In the genomic region with DNA sequence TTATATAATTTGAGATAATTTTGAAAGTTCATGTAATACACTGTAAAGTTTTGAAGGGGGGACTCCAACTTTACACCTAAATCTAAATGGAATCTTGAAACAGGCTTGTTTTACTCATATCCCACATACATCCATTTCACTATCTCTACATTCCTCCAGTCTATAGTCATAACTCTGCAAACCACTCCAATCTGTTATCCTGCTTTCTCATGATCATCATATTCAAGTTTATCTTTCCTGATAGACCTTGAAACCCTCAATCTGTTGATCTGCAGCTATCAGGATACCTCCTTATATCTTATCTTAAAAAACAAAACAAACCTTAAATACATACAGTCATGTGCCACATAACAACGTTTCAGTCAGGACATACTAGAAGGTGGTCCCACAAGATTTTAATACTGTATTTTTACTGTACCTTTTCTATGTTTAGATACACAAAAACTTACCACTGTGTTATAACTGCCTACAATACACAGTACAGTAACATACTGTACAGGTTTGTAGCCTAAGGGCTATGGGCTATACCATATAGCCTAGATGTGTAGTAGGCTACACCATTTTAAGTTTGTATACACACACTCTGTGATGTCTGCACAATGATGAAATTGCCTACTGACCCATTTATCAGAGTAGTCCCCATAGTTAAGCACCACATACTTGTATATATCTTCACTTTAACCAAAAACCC, we compare ENCODE assay signal across 19 cellular contexts. TPM values are rescaled to one million over a fixed set of nuclear protein-coding genes. Genes with fewer than 3 reads are reported as not detected.
DNase-seq lines count a peak whose midpoint lies in the region; ATAC-seq and TF ChIP-seq lines count a peak whose summit lies in the region.
"Had no signal": no experiment of that assay in that cellular context is flagged by ENCODE, and none has a peak within 500 bp of the region (broad histone marks: within the 10 kb centered on the region; RNA-seq: fewer than 3 reads in every experiment).

No MANE protein-coding gene starts in this region.

- DNase-seq in HFFc6 (peak; percentile 45), fibroblast of peridontal ligament (ENCODE audit: extremely low read depth) (peak; percentile 42), osteocyte (ENCODE audit: extremely low spot score, unreplicated experiment) (no peak)
- DNase-seq in activated T-helper 2 cell treated with anti-CD3 and anti-CD28 coated beads, Interferon-gamma antibody, Interleukin-2, Interleukin-4, amounts not matched to agents 10 μg/mL and 5 μg/mL and 100 μg/mL, durations not matched to agents 14 hours and 24 hours and 36 hours (ENCODE audit: low spot score), result no peak
- no peak for DNase-seq in stimulated activated CD4-positive, alpha-beta T cell treated with anti-CD3 and anti-CD28 coated beads, Interleukin-4, amount 100 ng/mL, for 4 hours
- DNase-seq: activated CD4-positive, alpha-beta T cell treated with anti-CD3 and anti-CD28 coated beads, Interleukin-2, amount 50 U/mL, for 1 hour; activated T-cell treated with anti-CD3 and anti-CD28 coated beads, Interleukin-2, amount 50 U/mL, for 4 hours; caudate nucleus; CD4-positive, alpha-beta T cell; H7; KG1; NCI-H1436 treated with DMSO at 0.1 percent for 48 hours; NCI-H446; small intestine; tibial artery had no signal

- H3K36me3 Mint-ChIP-seq in HFFc6 (ENCODE audit: low read depth) (peaks cover 5% of the 10 kb centered on the region), osteocyte (ENCODE audit: unreplicated experiment) (peaks cover 6% of the 10 kb centered on the region)
- peaks cover 34% of the 10 kb centered on the region for H3K36me3 Mint-ChIP-seq in activated T-helper 2 cell treated with anti-CD3 and anti-CD28 coated beads, Interferon-gamma antibody, Interleukin-2, Interleukin-4, amounts not matched to agents 10 μg/mL and 5 μg/mL and 100 μg/mL, durations not matched to agents 14 hours and 24 hours and 36 hours (ENCODE audit: low read depth)

- no peaks in the 10 kb centered on the region for H3K27me3 Mint-ChIP-seq in HFFc6 (ENCODE audit: insufficient read depth)
- no peaks in the 10 kb centered on the region for H3K27me3 Mint-ChIP-seq in osteocyte (ENCODE audit: unreplicated experiment)
- no peaks in the 10 kb centered on the region for H3K27me3 Mint-ChIP-seq in activated T-helper 2 cell treated with anti-CD3 and anti-CD28 coated beads, Interferon-gamma antibody, Interleukin-2, Interleukin-4, amounts not matched to agents 10 μg/mL and 5 μg/mL and 100 μg/mL, durations not matched to agents 14 hours and 24 hours and 36 hours (ENCODE audit: low read depth)
- H3K27me3 Mint-ChIP-seq: CD4-positive, alpha-beta T cell; stimulated activated memory B cell treated with anti-CD40 and anti-IgM and Interleukin-4, amounts not matched to agents 10 μg/mL and 1 μg/mL and 100 μg/mL, for 72 hours had no signal

- intact Hi-C loops in activated T-helper 2 cell treated with anti-CD3 and anti-CD28 coated beads, Interferon-gamma antibody, Interleukin-2, Interleukin-4, amounts not matched to agents 10 μg/mL and 5 μg/mL and 100 μg/mL, durations not matched to agents 14 hours and 24 hours and 36 hours (cut with micrococcal nuclease), result no loop called here

- peak; percentile 89 for ATAC-seq in SK-N-SH treated with all-trans-retinoic acid at 6 μM for 48 hours
- ATAC-seq in GM21515 (IDR thresholded peaks at IDR 0.05; ENCODE audit: unreplicated experiment), result no peak
- ATAC-seq: activated T-cell treated with anti-CD3 and anti-CD28 coated beads, Interleukin-2, amount 50 U/mL, for 4 hours; stimulated activated memory B cell treated with anti-CD40 and anti-IgM and Interleukin-4, amounts not matched to agents 10 μg/mL and 1 μg/mL and 100 μg/mL, for 72 hours had no signal

- H3K9me3 Mint-ChIP-seq in HFFc6 (no peaks in the 10 kb centered on the region), osteocyte (ENCODE audit: unreplicated experiment) (no peaks in the 10 kb centered on the region)
- H3K9me3 Mint-ChIP-seq in activated T-helper 2 cell treated with anti-CD3 and anti-CD28 coated beads, Interferon-gamma antibody, Interleukin-2, Interleukin-4, amounts not matched to agents 10 μg/mL and 5 μg/mL and 100 μg/mL, durations not matched to agents 14 hours and 24 hours and 36 hours, result no peaks in the 10 kb centered on the region
- H3K9me3 Mint-ChIP-seq: activated T-cell treated with anti-CD3 and anti-CD28 coated beads, Interleukin-2, amount 50 U/mL, for 4 hours; CD4-positive, alpha-beta T cell; stimulated activated memory B cell treated with anti-CD40 and anti-IgM and Interleukin-4, amounts not matched to agents 10 μg/mL and 1 μg/mL and 100 μg/mL, for 72 hours had no signal

- peak overlapping the region; percentile 56 for H3K27ac Mint-ChIP-seq in HFFc6
- peak overlapping the region; percentile 8 for H3K27ac Mint-ChIP-seq in osteocyte (ENCODE audit: unreplicated experiment)
- H3K27ac Mint-ChIP-seq in activated T-helper 2 cell treated with anti-CD3 and anti-CD28 coated beads, Interferon-gamma antibody, Interleukin-2, Interleukin-4, amounts not matched to agents 10 μg/mL and 5 μg/mL and 100 μg/mL, durations not matched to agents 14 hours and 24 hours and 36 hours, result no peak overlapping the region
- H3K27ac Mint-ChIP-seq: stimulated activated memory B cell treated with anti-CD40 and anti-IgM and Interleukin-4, amounts not matched to agents 10 μg/mL and 1 μg/mL and 100 μg/mL, for 72 hours had no signal

- H3K4me3 Mint-ChIP-seq in HFFc6, result peak overlapping the region; percentile 22
- no peak overlapping the region for H3K4me3 Mint-ChIP-seq in osteocyte (ENCODE audit: unreplicated experiment)
- H3K4me3 Mint-ChIP-seq in activated T-helper 2 cell treated with anti-CD3 and anti-CD28 coated beads, Interferon-gamma antibody, Interleukin-2, Interleukin-4, amounts not matched to agents 10 μg/mL and 5 μg/mL and 100 μg/mL, durations not matched to agents 14 hours and 24 hours and 36 hours (ENCODE audit: low read depth), result no peak overlapping the region
- H3K4me3 Mint-ChIP-seq: activated T-cell treated with anti-CD3 and anti-CD28 coated beads, Interleukin-2, amount 50 U/mL, for 4 hours; CD4-positive, alpha-beta T cell; stimulated activated memory B cell treated with anti-CD40 and anti-IgM and Interleukin-4, amounts not matched to agents 10 μg/mL and 1 μg/mL and 100 μg/mL, for 72 hours had no signal

- TF ChIP-seq CTCF in HFFc6 (IDR thresholded peaks at IDR 0.05), result no peak
- no peak for TF ChIP-seq CTCF in osteocyte (IDR thresholded peaks at IDR 0.05)

- H3K4me1 Mint-ChIP-seq in HFFc6 (ENCODE audit: low read depth), result peaks cover 46% of the 10 kb centered on the region
- peaks cover 37% of the 10 kb centered on the region for H3K4me1 Mint-ChIP-seq in osteocyte (ENCODE audit: unreplicated experiment)
- peaks cover 12% of the 10 kb centered on the region for H3K4me1 Mint-ChIP-seq in activated T-helper 2 cell treated with anti-CD3 and anti-CD28 coated beads, Interferon-gamma antibody, Interleukin-2, Interleukin-4, amounts not matched to agents 10 μg/mL and 5 μg/mL and 100 μg/mL, durations not matched to agents 14 hours and 24 hours and 36 hours (ENCODE audit: low read depth)

TF ChIP-seq in SK-N-SH treated with all-trans-retinoic acid at 6 μM for 48 hours, 23 proteins besides CTCF, POLR2A, EP300 and RAD21:
- TF ChIP-seq ISL1 (CRISPR knock-in tag; IDR thresholded peaks at IDR 0.05), result peak; percentile 47; the same call in 1 of the 2 replicates
- TF ChIP-seq ZFP3 (CRISPR knock-in tag; IDR thresholded peaks at IDR 0.05), result no peak

RNA-seq across cellular contexts. Expression of a gene that starts 14.0 kb away (rescaled TPM):
- 10 to 100 TPM; 23.5 to 30.2 (median 27.5) TPM for total RNA-seq in HFFc6 (2021; fragmentation: NEBNext Ultra II Directional; extraction: Animal tissue kit (Norgen Biotek cat#: 25700))
- total RNA-seq in osteocyte, result 55.9 and 64.1 TPM in 2 replicates
- 18.8 and 22.5 TPM in 2 replicates for total RNA-seq in activated T-helper 2 cell treated with anti-CD3 and anti-CD28 coated beads, Interferon-gamma antibody, Interleukin-2, Interleukin-4, amounts not matched to agents 10 μg/mL and 5 μg/mL and 100 μg/mL, durations not matched to agents 14 hours and 24 hours and 36 hours

RNA-seq across cellular contexts. Expression of a gene that starts 49.6 kb away (rescaled TPM):
- not detected for total RNA-seq in HFFc6 (2021; fragmentation: NEBNext Ultra II Directional; extraction: Animal tissue kit (Norgen Biotek cat#: 25700))
- 0.35 and 0.47 TPM in 2 replicates for total RNA-seq in osteocyte
- total RNA-seq in activated T-helper 2 cell treated with anti-CD3 and anti-CD28 coated beads, Interferon-gamma antibody, Interleukin-2, Interleukin-4, amounts not matched to agents 10 μg/mL and 5 μg/mL and 100 μg/mL, durations not matched to agents 14 hours and 24 hours and 36 hours, result not detected in 2 replicates
- total RNA-seq: activated T-cell treated with anti-CD3 and anti-CD28 coated beads, Interleukin-2, amount 50 U/mL, for 4 hours; CD4-positive, alpha-beta T cell; SJSA1 had no signal

Comparison
In these comparisons a context has a peak if more than half of its experiments do, and no peak if none do; other contexts are left out.
1. DNase-seq: peak in HFFc6 (single experiment) and fibroblast of peridontal ligament (single experiment); none in osteocyte (single experiment), activated T-helper 2 cell treated with anti-CD3 and anti-CD28 coated beads, Interferon-gamma antibody, Interleukin-2, Interleukin-4, amounts not matched to agents 10 μg/mL and 5 μg/mL and 100 μg/mL, durations not matched to agents 14 hours and 24 hours and 36 hours (single experiment) and stimulated activated CD4-positive, alpha-beta T cell treated with anti-CD3 and anti-CD28 coated beads, Interleukin-4, amount 100 ng/mL, for 4 hours (0 of 2).